ENCODE assay signal across 8 cellular contexts in the genomic region with DNA sequence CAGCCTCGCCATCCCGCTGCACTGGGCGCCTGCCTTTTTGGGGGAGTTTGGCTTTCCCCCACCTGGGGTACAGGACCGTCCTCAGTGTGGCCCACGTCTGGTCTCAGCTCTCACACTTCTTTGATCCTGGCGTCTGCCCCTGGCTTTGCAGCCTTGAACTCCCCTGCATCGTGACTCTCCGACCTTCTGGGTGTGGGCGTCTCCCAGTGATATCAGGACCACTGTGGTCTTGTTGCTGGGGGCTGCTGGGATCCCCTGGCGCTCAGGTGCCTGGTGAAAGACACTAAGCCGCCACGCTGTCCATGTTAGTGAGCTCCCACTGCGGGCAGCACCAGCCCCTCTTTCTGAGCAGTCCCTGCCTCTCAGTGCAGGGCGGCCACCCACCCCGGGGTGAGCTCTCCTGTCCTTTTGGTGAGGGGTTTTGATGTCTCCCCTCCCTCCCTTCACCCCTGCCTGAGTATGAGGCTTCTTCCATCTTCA. TPM values are rescaled to one million over a fixed set of nuclear protein-coding genes. Genes with fewer than 3 reads are reported as not detected.
DNase-seq lines count a peak whose midpoint lies in the region; ATAC-seq and TF ChIP-seq lines count a peak whose summit lies in the region.

No MANE protein-coding gene starts in this region.

- TF ChIP-seq CTCF in adrenal gland (IDR thresholded peaks at IDR 0.05) (no peak), lower leg skin (IDR thresholded peaks at IDR 0.05) (no peak), thoracic aorta (IDR thresholded peaks at IDR 0.05) (no peak)

- H3K4me1 ChIP-seq in adrenal gland (replicated peaks in 1 of 2) (peaks cover 21 to 39% of the 10 kb centered on the region in 2 donors), thoracic aorta (ENCODE audit: control insufficient read depth in 1 of 2, low read depth in 2 of 2) (peaks cover 24 to 38% of the 10 kb centered on the region in 2 donors)

- H3K27ac ChIP-seq in adrenal gland, result peak overlapping the region in 3 of 5 donors; percentile 93 to 99 (median 94)
- peak overlapping the region in 1 of 2 donors; percentile 92 for H3K27ac ChIP-seq in thoracic aorta

- no peaks in the 10 kb centered on the region for H3K9me3 ChIP-seq in adrenal gland (replicated peaks in 1 of 3)
- no peaks in the 10 kb centered on the region for H3K9me3 ChIP-seq in thoracic aorta

- 31 to 37% (median 33%) methylated on average over 6 to 15 of the region's 15 CpGs for WGBS in adrenal gland, 4 donors
- WGBS in lower leg skin, 2 donors, result 43 to 44% methylated on average over 15 of the region's 15 CpGs

- peaks cover 0 to 14% of the 10 kb centered on the region in 2 donors for H3K36me3 ChIP-seq in adrenal gland (replicated peaks in 1 of 2)
- peaks cover 16% of the 10 kb centered on the region for H3K36me3 ChIP-seq in thoracic aorta

- no peak for TF ChIP-seq POLR2A in adrenal gland (IDR thresholded peaks at IDR 0.05)
- TF ChIP-seq POLR2A in lower leg skin (IDR thresholded peaks at IDR 0.05), result no peak

- intact Hi-C loops in adrenal gland (cut with DNase I), result no loop called here
- intact Hi-C loops in lower leg skin (cut with DNase I; ENCODE audit: low total_unique reads), result no loop called here

- no peak for ATAC-seq in thoracic aorta (ENCODE audit: insufficient number of reproducible peaks, low FRiP score, low read depth)

- H3K27me3 ChIP-seq in adrenal gland (no peaks in the 10 kb centered on the region), thoracic aorta (replicated peaks; ENCODE audit: insufficient read depth) (no peaks in the 10 kb centered on the region)

- peak overlapping the region in 2 of 4 donors; percentile 84 to 100 for H3K4me3 ChIP-seq in adrenal gland
- H3K4me3 ChIP-seq in lower leg skin (ENCODE audit: low read depth, poor library complexity, severe bottlenecking), result peak overlapping the region; percentile 91
- peak overlapping the region; percentile 99 for H3K4me3 ChIP-seq in thoracic aorta

- peak; percentile 72 for DNase-seq in activated CD8-positive, alpha-beta memory T cell treated with anti-CD3 and anti-CD28 coated beads for 24 hours
- DNase-seq in activated CD8-positive, alpha-beta memory T cell treated with anti-CD3 and anti-CD28 coated beads, Interleukin-2, amount 50 U/mL, for 4 hours, result no peak
- DNase-seq in adrenal gland (peak in 2 of 7 donors; percentile 26 to 52), lower leg skin (ENCODE audit: low spot score in 2 of 2) (no peak), thoracic aorta (ENCODE audit: low spot score) (no peak), HuH-7.5 (ENCODE audit: low spot score) (no peak), RPMI8226 (no peak), islet precursor cell (no peak)

RNA-seq across cellular contexts. Expression of gene CNOT3, which starts 1.3 kb away (rescaled TPM):
- total RNA-seq in adrenal gland, result 10 to 100 TPM; 20.2 to 61.0 (median 47.0) TPM
- 10 to 100 TPM; 47.0 to 82.3 (median 66.6) TPM for polyA plus RNA-seq in adrenal gland
- total RNA-seq in lower leg skin, result 10 to 100 TPM; 19.5 to 56.9 (median 37.1) TPM
- total RNA-seq in thoracic aorta, result 10 to 100 TPM; 20.8 to 28.1 TPM

RNA-seq across cellular contexts. Expression of gene LENG1, which starts 20.7 kb away (rescaled TPM):
- total RNA-seq in adrenal gland (10 to 100 TPM in 2 of 8 donors, 1 to 10 TPM in 6; 5.0 to 21.7 (median 9.0) TPM), lower leg skin (1 to 10 TPM; 6.0 to 8.4 (median 6.6) TPM), thoracic aorta (1 to 10 TPM; 7.6 to 8.0 TPM)
- 10 to 100 TPM in 2 of 3 donors, 1 to 10 TPM in 1; 5.7 to 22.0 (median 14.8) TPM for polyA plus RNA-seq in adrenal gland

RNA-seq across cellular contexts. Expression of gene PRPF31, which starts 23.3 kb away (rescaled TPM):
- total RNA-seq in adrenal gland, result 10 to 100 TPM; 36.1 to 72.5 (median 50.7) TPM
- 10 to 100 TPM; 54.4 to 91.7 (median 74.6) TPM for polyA plus RNA-seq in adrenal gland
- 10 to 100 TPM; 39.2 to 65.1 (median 47.3) TPM for total RNA-seq in lower leg skin
- total RNA-seq in thoracic aorta, result 10 to 100 TPM; 48.2 to 54.3 TPM

RNA-seq across cellular contexts. Expression of gene TFPT, which starts 23.4 kb away (rescaled TPM):
- 10 to 100 TPM; 19.5 to 25.8 (median 23.2) TPM for total RNA-seq in adrenal gland
- 10 to 100 TPM; 11.4 to 58.6 (median 40.4) TPM for polyA plus RNA-seq in adrenal gland
- 10 to 100 TPM; 11.1 to 20.4 (median 16.0) TPM for total RNA-seq in lower leg skin
- total RNA-seq in thoracic aorta, result 1 to 10 TPM; 8.7 to 8.8 TPM

RNA-seq across cellular contexts. Expression of gene TMC4, which starts 34.1 kb away (rescaled TPM):
- total RNA-seq in adrenal gland, result 10 to 100 TPM in 1 of 8 donors, 1 to 10 TPM in 5, under 1 TPM in 2; 0.55 to 18.2 (median 1.3) TPM
- 10 to 100 TPM in 1 of 3 donors, 1 to 10 TPM in 1, under 1 TPM in 1; 0.48 to 10.5 (median 1.5) TPM for polyA plus RNA-seq in adrenal gland
- total RNA-seq in lower leg skin, result 1 to 10 TPM; 2.4 to 9.3 (median 6.3) TPM
- total RNA-seq in thoracic aorta, result 1 to 10 TPM in 1 of 2 donors, under 1 TPM in 1; 0.41 to 7.8 TPM
